Comparison of ENCODE assay signal across 18 cellular contexts in the genomic region with DNA sequence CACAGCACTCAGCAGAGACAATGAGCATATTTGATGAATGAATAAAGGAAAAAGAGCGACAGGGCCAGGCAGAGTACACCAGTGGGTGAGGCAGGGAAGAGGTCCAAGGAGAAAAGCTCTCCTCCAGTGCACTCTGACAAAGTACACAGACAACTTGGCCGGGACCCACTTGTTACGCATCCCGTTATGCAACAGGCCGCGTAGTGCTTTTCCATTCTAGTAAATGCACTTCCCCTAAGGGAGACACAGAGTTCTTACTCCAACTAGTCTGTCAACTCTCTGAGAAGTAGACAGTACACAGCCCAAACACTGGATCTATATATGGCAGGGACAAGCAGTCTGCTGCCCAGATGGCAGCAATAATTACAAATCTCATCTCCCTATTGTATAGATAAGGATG. TPM values are rescaled to one million over a fixed set of nuclear protein-coding genes. Genes with fewer than 3 reads are reported as not detected.
DNase-seq lines count a peak whose midpoint lies in the region; ATAC-seq, FAIRE-seq and TF ChIP-seq lines count a peak whose summit lies in the region.
"Had no signal": no experiment of that assay in that cellular context is flagged by ENCODE, and none has a peak within 500 bp of the region (broad histone marks: within the 10 kb centered on the region; RNA-seq: fewer than 3 reads in every experiment).

No MANE protein-coding gene starts in this region.

- no peaks in the 10 kb centered on the region for H3K9me3 ChIP-seq in right atrium auricular region
- H3K9me3 ChIP-seq in ovary, result no peaks in the 10 kb centered on the region
- no peaks in the 10 kb centered on the region for H3K9me3 ChIP-seq in tibial nerve
- H3K9me3 ChIP-seq in small intestine (ENCODE audit: control insufficient read depth, low read depth), result no peaks in the 10 kb centered on the region
- H3K9me3 ChIP-seq in mucosa of descending colon, result no peaks in the 10 kb centered on the region
- H3K9me3 ChIP-seq: BE2C had no signal

- H3K4me3 ChIP-seq in right atrium auricular region (no peak overlapping the region), ovary (no peak overlapping the region), tibial nerve (no peak overlapping the region), small intestine (ENCODE audit: low read depth in 1 of 2, low read length in 2 of 2) (no peak overlapping the region), mucosa of descending colon (no peak overlapping the region)

- 73 to 76% (median 76%) methylated on average over 6 of the region's 6 CpGs for WGBS in ovary, 3 donors
- 80 to 85% methylated on average over 6 of the region's 6 CpGs for WGBS in tibial nerve, 2 donors
- WGBS in small intestine, 3 donors, result 92 to 96% (median 93%) methylated on average over 6 of the region's 6 CpGs

- H3K36me3 Mint-ChIP-seq in activated CD4-positive, alpha-beta memory T cell treated with anti-CD3 and anti-CD28 coated beads for 36 hours, result no peaks in the 10 kb centered on the region

- no peaks in the 10 kb centered on the region for H3K27me3 ChIP-seq in right atrium auricular region
- no peaks in the 10 kb centered on the region for H3K27me3 ChIP-seq in ovary
- no peaks in the 10 kb centered on the region for H3K27me3 ChIP-seq in tibial nerve
- H3K27me3 ChIP-seq in small intestine (ENCODE audit: control insufficient read depth in 2 of 2, insufficient read depth in 2 of 2, low read length in 2 of 2), result no peaks in the 10 kb centered on the region
- H3K27me3 ChIP-seq: BE2C, brain microvascular endothelial cell had no signal

- peaks cover 28% of the 10 kb centered on the region for H3K36me3 ChIP-seq in right atrium auricular region
- H3K36me3 ChIP-seq in ovary, result no peaks in the 10 kb centered on the region
- peaks cover 0 to 54% (median 0%) of the 10 kb centered on the region in 3 donors for H3K36me3 ChIP-seq in tibial nerve
- no peaks in the 10 kb centered on the region for H3K36me3 ChIP-seq in small intestine (ENCODE audit: control insufficient read depth in 2 of 2, insufficient read depth in 2 of 2, low read length in 2 of 2)
- H3K36me3 ChIP-seq in mucosa of descending colon (ENCODE audit: low read depth), result no peaks in the 10 kb centered on the region
- H3K36me3 ChIP-seq: BE2C had no signal

- H3K27ac Mint-ChIP-seq in activated CD4-positive, alpha-beta memory T cell treated with anti-CD3 and anti-CD28 coated beads for 36 hours, result no peak overlapping the region

- DNase-seq in caudate nucleus (lab: John Stamatoyannopoulos, UW) (peak in 1 of 61 donors; percentile 16), right atrium auricular region (ENCODE audit: low spot score) (peak; percentile 96), ovary (peak; percentile 64 to 85 (median 67)), tibial nerve (ENCODE audit: low spot score in 2 of 2) (peak; percentile 83 to 92), small intestine (no peak), mucosa of descending colon (no peak), NCI-H2081 treated with DMSO at 0.1 percent for 48 hours (lab: John Stamatoyannopoulos, UW) (no peak)
- DNase-seq in activated CD4-positive, alpha-beta memory T cell treated with anti-CD3 and anti-CD28 coated beads for 36 hours, result no peak
- DNase-seq: activated naive CD4-positive, alpha-beta T cell treated with anti-CD3 and anti-CD28 coated beads, Interleukin-2, amount 50 U/mL, for 16 hours; BE2C; brain microvascular endothelial cell; DMS 273 treated with DMSO at 0.1 percent for 48 hours; effector memory CD4-positive, alpha-beta T cell; mesendoderm; NCI-H1694; NCI-H446 treated with DMSO at 0.1 percent for 48 hours; stimulated activated naive CD4-positive, alpha-beta T cell; T1000 had no signal

- POLR2A ChIA-PET in activated CD4-positive, alpha-beta memory T cell treated with anti-CD3 and anti-CD28 coated beads for 36 hours (lab: Charles Lee), result no interaction called here

- H3K27me3 Mint-ChIP-seq in activated CD4-positive, alpha-beta memory T cell treated with anti-CD3 and anti-CD28 coated beads for 36 hours, result peaks cover 4% of the 10 kb centered on the region

- peaks cover 0 to 15% of the 10 kb centered on the region in 2 donors for H3K4me1 ChIP-seq in right atrium auricular region
- peaks cover 5% of the 10 kb centered on the region for H3K4me1 ChIP-seq in ovary (ENCODE audit: insufficient read depth)
- H3K4me1 ChIP-seq in tibial nerve, result peaks cover 0 to 46% (median 6%) of the 10 kb centered on the region in 4 donors
- no peaks in the 10 kb centered on the region for H3K4me1 ChIP-seq in small intestine (ENCODE audit: control insufficient read depth in 2 of 2, insufficient read depth in 1 of 2, low read depth in 1 of 2, low read length in 1 of 2)
- no peaks in the 10 kb centered on the region for H3K4me1 ChIP-seq in mucosa of descending colon (ENCODE audit: low read depth)
- H3K4me1 ChIP-seq: BE2C had no signal

- no peaks in the 10 kb centered on the region for H3K4me1 Mint-ChIP-seq in activated CD4-positive, alpha-beta memory T cell treated with anti-CD3 and anti-CD28 coated beads for 36 hours (ENCODE audit: low read depth)

- intact Hi-C loops in ovary (cut with DNase I) (no loop called here), mucosa of descending colon (cut with DNase I, micrococcal nuclease) (no loop called here)
- intact Hi-C loops in activated CD4-positive, alpha-beta memory T cell treated with anti-CD3 and anti-CD28 coated beads for 36 hours (cut with micrococcal nuclease), result no loop called here

- ATAC-seq in mucosa of descending colon, result no peak

- no peak overlapping the region for H3K4me3 Mint-ChIP-seq in activated CD4-positive, alpha-beta memory T cell treated with anti-CD3 and anti-CD28 coated beads for 36 hours

- TF ChIP-seq EP300 in ovary (IDR thresholded peaks at IDR 0.05) (no peak), tibial nerve (IDR thresholded peaks at IDR 0.05) (peak in 1 of 2 donors; percentile 79)

- H3K9me3 Mint-ChIP-seq in activated CD4-positive, alpha-beta memory T cell treated with anti-CD3 and anti-CD28 coated beads for 36 hours, result no peaks in the 10 kb centered on the region

- no peak for TF ChIP-seq CTCF in right atrium auricular region (IDR thresholded peaks at IDR 0.05)
- TF ChIP-seq CTCF in ovary (IDR thresholded peaks at IDR 0.05), result no peak
- TF ChIP-seq CTCF in tibial nerve (IDR thresholded peaks at IDR 0.05), result no peak
- no peak for TF ChIP-seq CTCF in mucosa of descending colon (IDR thresholded peaks at IDR 0.05)

- no peak for TF ChIP-seq POLR2A in ovary (IDR thresholded peaks at IDR 0.05)
- peak in 1 of 2 donors; percentile 24 for TF ChIP-seq POLR2A in tibial nerve (IDR thresholded peaks at IDR 0.05)

- FAIRE-seq in small intestine (lab: Jason Lieb, UNC), result no peak

- CTCF ChIA-PET in activated CD4-positive, alpha-beta memory T cell treated with anti-CD3 and anti-CD28 coated beads for 36 hours (lab: Charles Lee), result no interaction called here

- peak overlapping the region; percentile 11 for H3K27ac ChIP-seq in caudate nucleus (ENCODE audit: low read depth, low read length)
- peak overlapping the region; percentile 59 to 67 for H3K27ac ChIP-seq in right atrium auricular region
- H3K27ac ChIP-seq in ovary, result peak overlapping the region in 1 of 2 donors; percentile 62
- peak overlapping the region; percentile 38 to 73 (median 48) for H3K27ac ChIP-seq in tibial nerve
- no peak overlapping the region for H3K27ac ChIP-seq in small intestine (ENCODE audit: low read depth in 1 of 2, low read length in 1 of 2)
- H3K27ac ChIP-seq: brain microvascular endothelial cell had no signal

RNA-seq across cellular contexts. Expression of a gene that starts 18.5 kb away (rescaled TPM):
- total RNA-seq in right atrium auricular region, result 10 to 100 TPM; 20.2 to 57.8 TPM
- 10 to 100 TPM; 13.4 to 51.5 (median 31.9) TPM for total RNA-seq in ovary
- polyA plus RNA-seq in ovary, result 10 to 100 TPM; 23.6 to 61.7 TPM
- 10 to 100 TPM; 29.9 to 86.3 (median 54.8) TPM for total RNA-seq in tibial nerve
- 1 to 10 TPM in 2 of 3 donors, not detected in 1; 3.0 to 7.1 TPM for polyA plus RNA-seq in small intestine
- under 1 TPM in 1 of 2 experiments, not detected in 1; 0.17 TPM for total RNA-seq in activated CD4-positive, alpha-beta memory T cell treated with anti-CD3 and anti-CD28 coated beads for 36 hours
- total RNA-seq in mucosa of descending colon, result 10 to 100 TPM in 1 of 3 donors, 1 to 10 TPM in 1, under 1 TPM in 1; 0.55 to 24.8 (median 3.8) TPM

RNA-seq across cellular contexts. Expression of a gene that starts 56.8 kb away (rescaled TPM):
- total RNA-seq in right atrium auricular region (1 to 10 TPM; 3.1 to 6.3 TPM), ovary (1 to 10 TPM; 2.6 to 5.0 (median 4.0) TPM), tibial nerve (1 to 10 TPM; 1.2 to 9.8 (median 3.0) TPM), mucosa of descending colon (1 to 10 TPM; 1.2 to 2.7 (median 1.6) TPM)
- polyA plus RNA-seq in ovary (1 to 10 TPM; 2.9 to 3.7 TPM), small intestine (1 to 10 TPM in 2 of 3 donors, under 1 TPM in 1; 0.89 to 2.4 (median 1.1) TPM)
- under 1 TPM; 0.19 to 0.51 TPM for total RNA-seq in activated CD4-positive, alpha-beta memory T cell treated with anti-CD3 and anti-CD28 coated beads for 36 hours

RNA-seq across cellular contexts. Expression of a gene that starts 57.2 kb away (rescaled TPM):
- total RNA-seq in right atrium auricular region (10 to 100 TPM; 23.4 to 35.3 TPM), ovary (10 to 100 TPM; 13.0 to 34.6 (median 16.4) TPM), tibial nerve (10 to 100 TPM in 2 of 4 donors, 1 to 10 TPM in 2; 8.8 to 11.1 (median 9.5) TPM), mucosa of descending colon (1 to 10 TPM; 2.7 to 5.7 (median 4.7) TPM)
- polyA plus RNA-seq in ovary (10 to 100 TPM; 11.9 to 14.2 TPM), small intestine (1 to 10 TPM in 1 of 3 donors, under 1 TPM in 2; 0.81 to 2.0 (median 0.89) TPM)
- total RNA-seq in activated CD4-positive, alpha-beta memory T cell treated with anti-CD3 and anti-CD28 coated beads for 36 hours, result under 1 TPM; 0.26 to 0.46 TPM

Comparison
In these comparisons a context has a peak if more than half of its experiments do, and no peak if none do; other contexts are left out.
1. DNase-seq: peak in right atrium auricular region (single experiment), ovary (5 of 5) and tibial nerve (2 of 2); none in small intestine (single experiment), activated CD4-positive, alpha-beta memory T cell treated with anti-CD3 and anti-CD28 coated beads for 36 hours (single experiment), mucosa of descending colon (0 of 3) and NCI-H2081 treated with DMSO at 0.1 percent for 48 hours (single experiment).
2. H3K27ac ChIP-seq: peak in caudate nucleus (single experiment), right atrium auricular region (2 of 2) and tibial nerve (4 of 4); none in small intestine (0 of 2).